Comparison of ENCODE assay signal across 9 cellular contexts in genomic region chr4:9495450-9495849, GRCh38. TPM values are rescaled to one million over a fixed set of nuclear protein-coding genes. Genes with fewer than 3 reads are reported as not detected.
DNase-seq lines count a peak whose midpoint lies in the region; ATAC-seq and TF ChIP-seq lines count a peak whose summit lies in the region.
"Not testable (repeated sequence)": the region's sequence is repeated elsewhere in the genome, so short reads cannot be mapped to it uniquely, and the experiment has no call there.
"Had no signal": no experiment of that assay in that cellular context is flagged by ENCODE, and none has a peak within 500 bp of the region (broad histone marks: within the 10 kb centered on the region; RNA-seq: fewer than 3 reads in every experiment).

No MANE protein-coding gene starts in this region.

- ATAC-seq in DND-41 (ENCODE audit: insufficient read depth, low read depth) = not testable (repeated sequence)

- not testable (repeated sequence) for H2AFZ ChIP-seq in DND-41 (ENCODE audit: low read depth, low read length); Loucy (ENCODE audit: low read length); PC-9

- CTCF ChIA-PET in PC-9 (lab: Charles Lee) = not testable (repeated sequence)

- H3K36me3 Mint-ChIP-seq in chondrocyte (ENCODE audit: low read depth) = not testable (repeated sequence)

- not testable (repeated sequence) for H3K4me1 ChIP-seq in DND-41 (ENCODE audit: insufficient read depth, low read length); Loucy (ENCODE audit: insufficient read depth, low read length, poor library complexity, severe bottlenecking); PC-9 (replicated peaks; ENCODE audit: insufficient read depth); testis

- not testable (repeated sequence) for H3K27ac ChIP-seq in DND-41 (ENCODE audit: low read length); PC-9; testis

- not testable (repeated sequence) for H3K9me3 Mint-ChIP-seq in chondrocyte (ENCODE audit: low read depth)

- DNase-seq in DND-41 (peak; percentile 81), PC-9 (peak in 1 of 2 experiments; percentile 19), inferior parietal cortex (ENCODE audit: extremely low spot score) (peak; percentile 25), retina (peak; percentile 67), testis (peak; percentile 83)
- DNase-seq in activated CD8-positive, alpha-beta memory T cell treated with anti-CD3 and anti-CD28 coated beads for 4 hours (ENCODE audit: low read depth in 2 of 2) = peak; percentile 7 to 19
- DNase-seq in chondrocyte (ENCODE audit: low spot score) = not testable (repeated sequence)

- not testable (repeated sequence) for H3K27me3 ChIP-seq in DND-41 (ENCODE audit: insufficient read depth, low read length, poor library complexity); Loucy (ENCODE audit: insufficient read depth, low read length, poor library complexity, severe bottlenecking); PC-9 (ENCODE audit: insufficient read depth, low read depth); testis

- H3K4me3 ChIP-seq in DND-41 (ENCODE audit: low read depth in 1 of 2, low read length in 2 of 2); Loucy (ENCODE audit: low read length, poor library complexity, severe bottlenecking); PC-9; testis: not testable (repeated sequence)

- H3K9me2 ChIP-seq in Loucy (replicated peaks; ENCODE audit: low read depth, low read length); PC-9 (ENCODE audit: insufficient read depth): not testable (repeated sequence)

- POLR2A ChIA-PET in PC-9 (lab: Charles Lee; ENCODE audit: unreplicated experiment) = not testable (repeated sequence)

- peaks cover 23% of the 10 kb centered on the region for H3K27me3 Mint-ChIP-seq in chondrocyte (ENCODE audit: low read depth)

- TF ChIP-seq POLR2A in testis (IDR thresholded peaks at IDR 0.05) = not testable (repeated sequence)

- H3K9ac ChIP-seq in DND-41 (ENCODE audit: low read depth, low read length); Loucy (ENCODE audit: low read depth, low read length, poor library complexity, severe bottlenecking): not testable (repeated sequence)

- H3K4me3 Mint-ChIP-seq in chondrocyte (ENCODE audit: unreplicated experiment) = not testable (repeated sequence)

- not testable (repeated sequence) for H3K27ac Mint-ChIP-seq in chondrocyte (ENCODE audit: unreplicated experiment)

- 29% methylated on average over 10 of the region's 11 CpGs; no CpG with 5 or more reads in 1 of the 2 donors for WGBS in testis, 2 donors

- TF ChIP-seq CTCF in DND-41 (IDR thresholded peaks at IDR 0.05; ENCODE audit: borderline replicate concordance, extremely low read depth, low read length, poor library complexity, severe bottlenecking) (peak; percentile 56), Loucy (conservative IDR thresholded peaks at IDR 0.05; ENCODE audit: low read length) (peak; percentile 47), PC-9 (conservative IDR thresholded peaks at IDR 0.05) (peak; percentile 40), chondrocyte (IDR thresholded peaks at IDR 0.05) (peak; percentile 60), testis (IDR thresholded peaks at IDR 0.05) (peak; percentile 14 to 42 (median 36))

- not testable (repeated sequence) for H4K20me1 ChIP-seq in DND-41 (ENCODE audit: insufficient read depth, low read length); Loucy (ENCODE audit: insufficient read depth, low read length, poor library complexity, severe bottlenecking); PC-9 (ENCODE audit: insufficient read depth)

- BruUV-seq in PC-9 (replicated peaks; lab: Mats Ljungman, UMichigan) = not testable (repeated sequence)

- intact Hi-C loops in PC-9 (cut with micrococcal nuclease; ENCODE audit: unreplicated experiment); testis (cut with DNase I; ENCODE audit: low total_unique reads): not testable (repeated sequence)

- not testable (repeated sequence) for H3K79me2 ChIP-seq in DND-41 (ENCODE audit: insufficient read depth, low read length); Loucy (ENCODE audit: insufficient read depth, low read length); PC-9 (ENCODE audit: low read depth)

- H3F3A ChIP-seq in Loucy (ENCODE audit: low read depth); PC-9 (ENCODE audit: insufficient read depth, low read depth): not testable (repeated sequence)

- H3K36me3 ChIP-seq in DND-41 (ENCODE audit: insufficient read depth, low read length); Loucy (ENCODE audit: insufficient read depth, low read length); PC-9 (ENCODE audit: low read depth); testis (ENCODE audit: low read depth, missing control alignments): not testable (repeated sequence)

- not testable (repeated sequence) for H3K4me2 ChIP-seq in DND-41 (ENCODE audit: insufficient read depth, low read length); Loucy (ENCODE audit: low read depth, low read length, poor library complexity, severe bottlenecking); PC-9

- H3K4me1 Mint-ChIP-seq in chondrocyte (ENCODE audit: low read depth) = not testable (repeated sequence)

- not testable (repeated sequence) for H3K9me3 ChIP-seq in DND-41 (ENCODE audit: insufficient read depth, low read length, severe bottlenecking); Loucy (ENCODE audit: insufficient read depth, low read depth, low read length); PC-9 (ENCODE audit: insufficient read depth, low read depth); testis

RNA-seq across cellular contexts. Expression of gene DEFB131A, which starts 51.2 kb away (rescaled TPM):
- total RNA-seq in PC-9 (2021) = not detected in 2 replicates
- total RNA-seq in chondrocyte = not detected in 3 replicates
- not detected for total RNA-seq in testis
- not detected for polyA plus RNA-seq in testis (ENCODE audit: insufficient read depth, low read depth, low replicate concordance)
- total RNA-seq: urinary bladder had no signal
- polyA plus RNA-seq: urinary bladder had no signal
